In genomic region chr5:172904643-172905345, GRCh38 we compare ENCODE assay signal across 8 cellular contexts. TPM values are rescaled to one million over a fixed set of nuclear protein-coding genes. Genes with fewer than 3 reads are reported as not detected.
A peak's percentile ranks its signal among the peaks of the same experiment; 100 is the strongest.
DNase-seq lines count a peak whose midpoint lies in the region; ATAC-seq, FAIRE-seq and TF ChIP-seq lines count a peak whose summit lies in the region.

No MANE protein-coding gene starts in this region.

- peaks cover 16% of the 10 kb centered on the region for H3K36me3 Mint-ChIP-seq in astrocyte (ENCODE audit: low read depth, unreplicated experiment)
- H3K36me3 Mint-ChIP-seq in activated T-cell treated with anti-CD3 and anti-CD28 coated beads, Interleukin-2, amount 50 U/mL, for 4 hours (ENCODE audit: insufficient read depth), result peaks cover 12% of the 10 kb centered on the region

- DNase-seq in astrocyte (ENCODE audit: low read depth) (peak; percentile 87), islet precursor cell (peak; percentile 97), 8988T (no peak)
- DNase-seq in activated T-cell treated with anti-CD3 and anti-CD28 coated beads, Interleukin-2, amount 50 U/mL, for 4 hours, result no peak

- peaks cover 11% of the 10 kb centered on the region for H3K4me1 ChIP-seq in HUES48 (ENCODE audit: control insufficient read depth, insufficient read depth, low read length)
- H3K4me1 ChIP-seq in astrocyte (ENCODE audit: insufficient read depth, low read length), result peaks cover 82% of the 10 kb centered on the region

- H3K4me2 ChIP-seq in astrocyte (ENCODE audit: low read length), result peak overlapping the region; percentile 50

- H3K9ac ChIP-seq in HUES48 (ENCODE audit: low read depth, low read length), result no peak overlapping the region; the same call in 1 of the 2 replicates
- H3K9ac ChIP-seq in astrocyte (ENCODE audit: low read length), result peak overlapping the region; percentile 90

- peaks cover 29% of the 10 kb centered on the region for H3K36me3 ChIP-seq in HUES48 (ENCODE audit: control insufficient read depth, insufficient read depth, low read length)
- H3K36me3 ChIP-seq in astrocyte (ENCODE audit: insufficient read depth, low read length), result no peaks in the 10 kb centered on the region

- H3K4me3 Mint-ChIP-seq in astrocyte (ENCODE audit: unreplicated experiment), result no peak overlapping the region
- H3K4me3 Mint-ChIP-seq in activated T-cell treated with anti-CD3 and anti-CD28 coated beads, Interleukin-2, amount 50 U/mL, for 4 hours, result no peak overlapping the region

- H3K27ac Mint-ChIP-seq in astrocyte (ENCODE audit: unreplicated experiment), result peak overlapping the region; percentile 90

- H3K4me1 Mint-ChIP-seq in astrocyte (ENCODE audit: low read depth, unreplicated experiment), result peaks cover 46% of the 10 kb centered on the region
- H3K4me1 Mint-ChIP-seq in activated T-cell treated with anti-CD3 and anti-CD28 coated beads, Interleukin-2, amount 50 U/mL, for 4 hours (ENCODE audit: low read depth), result no peaks in the 10 kb centered on the region

- H3K9me3 Mint-ChIP-seq in astrocyte (ENCODE audit: unreplicated experiment), result no peaks in the 10 kb centered on the region
- no peaks in the 10 kb centered on the region for H3K9me3 Mint-ChIP-seq in activated T-cell treated with anti-CD3 and anti-CD28 coated beads, Interleukin-2, amount 50 U/mL, for 4 hours

- no peak for TF ChIP-seq CTCF in astrocyte (IDR thresholded peaks at IDR 0.05; ENCODE audit: insufficient read depth, low read depth, low read length)

- ATAC-seq in GM19455 (IDR thresholded peaks at IDR 0.05; ENCODE audit: unreplicated experiment) (no peak), GM19397 (IDR thresholded peaks at IDR 0.05; ENCODE audit: unreplicated experiment) (no peak)
- ATAC-seq in activated T-cell treated with anti-CD3 and anti-CD28 coated beads, Interleukin-2, amount 50 U/mL, for 4 hours, result no peak

- H3K27me3 Mint-ChIP-seq in astrocyte (ENCODE audit: low read depth, unreplicated experiment), result no peaks in the 10 kb centered on the region
- H3K27me3 Mint-ChIP-seq in activated T-cell treated with anti-CD3 and anti-CD28 coated beads, Interleukin-2, amount 50 U/mL, for 4 hours (ENCODE audit: low read depth), result no peaks in the 10 kb centered on the region

- H4K20me1 ChIP-seq in astrocyte (ENCODE audit: insufficient read depth, low read length), result no peaks in the 10 kb centered on the region

- H3K4me3 ChIP-seq in HUES48 (ENCODE audit: low read depth, low read length), result no peak overlapping the region
- no peak overlapping the region for H3K4me3 ChIP-seq in astrocyte (ENCODE audit: insufficient read depth, low read depth, low read length)

- H2AFZ ChIP-seq in astrocyte (ENCODE audit: low read depth, low read length), result no peak overlapping the region

- H3K27me3 ChIP-seq in HUES48 (ENCODE audit: control insufficient read depth, insufficient read depth, low read length) (no peaks in the 10 kb centered on the region), astrocyte (ENCODE audit: insufficient read depth, low read length) (no peaks in the 10 kb centered on the region)

- H3K27ac ChIP-seq in HUES48 (ENCODE audit: low read depth, low read length) (peak overlapping the region; percentile 62), astrocyte (ENCODE audit: low read depth, low read length) (peak overlapping the region; percentile 100), temporal lobe (ENCODE audit: low read depth, low read length) (peak overlapping the region; percentile 41)

- no peak for FAIRE-seq in astrocyte (lab: Jason Lieb, UNC)

- H3K79me2 ChIP-seq in astrocyte (ENCODE audit: insufficient read depth, low read length), result peaks cover 14% of the 10 kb centered on the region

- H3K9me3 ChIP-seq in HUES48 (ENCODE audit: control insufficient read depth, insufficient read depth, low read length) (no peaks in the 10 kb centered on the region), astrocyte (ENCODE audit: insufficient read depth, low read depth, low read length) (no peaks in the 10 kb centered on the region)

RNA-seq across cellular contexts. Expression of gene RPL26L1, which starts 54.4 kb away (rescaled TPM):
- total RNA-seq in astrocyte (50.6 and 54.3 TPM in 2 replicates), temporal lobe (19.7 TPM)
- 100 to 1,000 TPM in 1 of 3 donors, 10 to 100 TPM in 2; 89.6 to 105 (median 95.3) TPM for total RNA-seq in activated T-cell treated with anti-CD3 and anti-CD28 coated beads, Interleukin-2, amount 50 U/mL, for 4 hours

Comparison
In these comparisons a context has a peak if more than half of its experiments do, and no peak if none do; other contexts are left out.
1. H3K27ac ChIP-seq: peak in every context shown above with its lines; median percentile 100 in astrocyte; 62 in HUES48; 41 in temporal lobe.
2. DNase-seq: peak in astrocyte (single experiment) and islet precursor cell (single experiment); none in 8988T (single experiment) and activated T-cell treated with anti-CD3 and anti-CD28 coated beads, Interleukin-2, amount 50 U/mL, for 4 hours (single experiment).